ENCODE assay signal across 7 cellular contexts in the genomic region with DNA sequence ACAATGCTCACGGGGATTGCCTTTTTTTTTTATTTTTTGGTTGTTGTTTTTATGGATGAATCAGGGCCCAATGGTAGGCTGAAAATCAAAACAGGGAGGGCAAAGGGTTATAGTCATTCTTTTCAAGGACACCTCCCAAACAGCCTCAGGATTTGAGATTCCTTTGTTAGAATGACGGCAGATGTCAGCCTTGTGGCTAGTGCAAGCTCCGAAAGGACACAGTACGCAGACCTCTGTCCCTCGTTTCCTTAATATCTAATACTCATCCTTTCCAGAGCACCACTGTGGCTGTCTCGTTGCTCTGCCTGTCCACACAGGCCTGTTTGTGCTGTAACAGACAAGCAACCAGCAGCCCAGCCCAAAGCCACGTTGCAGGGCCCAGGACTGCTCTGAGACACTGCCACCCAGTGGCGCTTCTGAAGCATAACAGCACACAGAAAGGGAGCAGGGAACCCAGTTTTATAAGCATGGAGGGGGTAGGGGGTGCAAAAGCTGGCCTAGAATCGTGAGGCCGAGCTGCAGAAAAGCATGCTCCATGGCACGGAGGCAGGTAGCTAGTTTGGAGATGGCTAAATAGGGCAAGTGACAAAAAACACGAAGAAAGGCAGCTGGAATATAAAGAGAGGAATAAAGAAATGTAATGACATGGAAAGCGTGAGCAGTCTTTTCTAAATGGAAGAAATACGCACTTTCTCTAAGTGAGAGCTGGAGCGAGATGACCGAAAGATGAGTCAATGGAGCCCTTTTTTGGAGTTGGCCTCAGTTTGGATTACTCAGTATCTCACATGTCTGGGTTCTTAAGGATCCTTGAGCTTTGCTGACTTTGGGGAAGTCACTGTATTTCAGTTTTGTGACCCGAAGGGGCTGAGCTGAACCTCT. TPM values are rescaled to one million over a fixed set of nuclear protein-coding genes. Genes with fewer than 3 reads are reported as not detected.
DNase-seq lines count a peak whose midpoint lies in the region; ATAC-seq and TF ChIP-seq lines count a peak whose summit lies in the region.

No MANE protein-coding gene starts in this region.

- no peak overlapping the region for H3K4me3 ChIP-seq in choroid plexus epithelial cell (ENCODE audit: low read depth, low read length)

- DNase-seq in GM13977 (ENCODE audit: low spot score), result peak; percentile 78
- peak; percentile 44 for DNase-seq in NCI-H226
- peak; percentile 29 for DNase-seq in activated B cell treated with CpG ODN at 0.5 μM for 24 hours
- DNase-seq in choroid plexus epithelial cell (ENCODE audit: low read depth), result peak; percentile 98
- peak; percentile 78 for DNase-seq in left colon
- peak; percentile 36 to 52 for DNase-seq in stimulated activated CD4-positive, alpha-beta T cell treated with anti-CD3 and anti-CD28 coated beads, Interleukin-15, amount 100 ng/mL, for 48 hours (ENCODE audit: low read depth in 2 of 2)

- peaks cover 1% of the 10 kb centered on the region for H3K4me1 Mint-ChIP-seq in activated B cell treated with CpG ODN at 0.5 μM for 24 hours

- CTCF ChIA-PET in activated B cell treated with CpG ODN at 0.5 μM for 24 hours (lab: Charles Lee), result interaction anchor here (0.6 to 1.8 kb wide), 13 partner anchors 9 to 734 kb away, joined by 3 to 12 read pairs (median 3); no protein-coding TSS in a partner anchor

- H3K9me3 Mint-ChIP-seq in activated B cell treated with CpG ODN at 0.5 μM for 24 hours, result no peaks in the 10 kb centered on the region

- POLR2A ChIA-PET in activated B cell treated with CpG ODN at 0.5 μM for 24 hours (lab: Charles Lee), result no interaction called here

- ATAC-seq in HG03066 (IDR thresholded peaks at IDR 0.05; ENCODE audit: low read depth, unreplicated experiment) (peak; percentile 79), activated B cell treated with CpG ODN at 0.5 μM for 24 hours (ENCODE audit: low read depth) (peak; percentile 96), left colon (peak; percentile 97)

- intact Hi-C loops in activated B cell treated with CpG ODN at 0.5 μM for 24 hours (cut with micrococcal nuclease) (loop anchor here (1.0 to 2.0 kb wide), 6 partner anchors 63 to 733 kb away; no protein-coding TSS in a partner anchor), left colon (cut with DNase I, micrococcal nuclease) (loop anchor here in 1 of 2 donors (10.0 kb wide), 1 partner anchor 191 kb away; no protein-coding TSS in a partner anchor)

- in situ Hi-C loops in GM13977 (cut with MboI; ENCODE audit: low pct_unique_long_range_greater_than_20kb, low sequenced_read_pairs, unreplicated experiment), result no loop called here

- H3K36me3 Mint-ChIP-seq in activated B cell treated with CpG ODN at 0.5 μM for 24 hours (ENCODE audit: low read depth), result no peaks in the 10 kb centered on the region

- H3K4me3 Mint-ChIP-seq in activated B cell treated with CpG ODN at 0.5 μM for 24 hours, result no peak overlapping the region

- H3K27me3 Mint-ChIP-seq in activated B cell treated with CpG ODN at 0.5 μM for 24 hours, result peaks cover 13% of the 10 kb centered on the region

- no peak overlapping the region for H3K27ac Mint-ChIP-seq in activated B cell treated with CpG ODN at 0.5 μM for 24 hours

- TF ChIP-seq CTCF in GM13977 (IDR thresholded peaks at IDR 0.05; ENCODE audit: extremely low read depth, insufficient read depth, missing control alignments), result peak; percentile 93
- TF ChIP-seq CTCF in activated B cell treated with CpG ODN at 0.5 μM for 24 hours (IDR thresholded peaks at IDR 0.05), result peak; percentile 66
- TF ChIP-seq CTCF in choroid plexus epithelial cell (conservative IDR thresholded peaks at IDR 0.05; ENCODE audit: low read depth, low read length), result peak; percentile 97

RNA-seq across cellular contexts. Expression of a gene that starts 40.7 kb away (rescaled TPM):
- not detected in 2 replicates for total RNA-seq in activated B cell treated with CpG ODN at 0.5 μM for 24 hours
- total RNA-seq in left colon, result 1 to 10 TPM; 2.3 to 3.9 TPM

Comparison
In these comparisons a context has a peak if more than half of its experiments do, and no peak if none do; other contexts are left out.
1. DNase-seq: peak in every context shown above with its lines; median percentile 98 in choroid plexus epithelial cell; 78 in GM13977; 78 in left colon; 44 in NCI-H226; 44 in stimulated activated CD4-positive, alpha-beta T cell treated with anti-CD3 and anti-CD28 coated beads, Interleukin-15, amount 100 ng/mL, for 48 hours; 29 in activated B cell treated with CpG ODN at 0.5 μM for 24 hours.